In the genomic region with DNA sequence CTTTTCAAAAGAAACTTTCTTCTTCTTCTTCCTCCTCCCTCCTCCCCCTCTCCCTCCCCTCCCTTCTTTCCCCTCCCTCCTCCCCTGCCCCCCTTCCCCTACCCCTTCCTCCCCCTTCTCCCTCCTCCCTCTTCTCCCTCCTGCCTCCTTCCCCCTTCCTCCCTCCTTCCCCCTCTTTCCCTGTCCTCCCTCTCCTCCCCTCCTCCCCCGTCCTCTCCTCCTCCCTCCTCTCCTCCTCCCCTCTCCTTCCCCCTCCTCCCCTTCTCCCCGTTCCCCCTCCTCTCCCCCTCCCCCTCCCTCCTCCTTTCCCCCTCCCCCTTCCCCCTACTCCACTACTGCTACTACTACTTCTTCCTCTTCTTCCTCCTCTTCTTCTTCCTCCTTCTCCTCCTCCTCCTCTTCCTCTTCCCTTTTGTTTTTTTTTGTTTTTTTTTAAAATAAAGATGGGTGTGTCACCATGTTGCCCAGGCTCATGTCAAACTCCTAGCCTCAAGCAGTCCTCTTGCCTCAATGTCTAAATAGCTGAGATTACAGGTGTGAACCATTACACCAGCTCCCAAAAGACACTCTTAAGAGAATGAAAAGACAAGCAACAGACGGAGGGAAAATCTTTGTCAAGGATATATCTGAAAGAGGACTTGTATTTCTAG, we compare ENCODE assay signal across 41 cellular contexts.
"Had no signal": no experiment of that assay in that cellular context is flagged by ENCODE, and none has a peak within 500 bp of the region (broad histone marks: within the 10 kb centered on the region; RNA-seq: fewer than 3 reads in every experiment).

No MANE protein-coding gene starts in this region.

- H3K36me3 ChIP-seq: breast epithelium, MG63, Peyer's patch, SJSA1 had no signal

- H3K27ac Mint-ChIP-seq: activated CD4-positive, alpha-beta memory T cell treated with anti-CD3 and anti-CD28 coated beads, Interleukin-2, amount 10 ng/mL, durations not matched to agents 7 days and 5 days; activated CD8-positive, alpha-beta memory T cell treated with anti-CD3 and anti-CD28 coated beads, Interleukin-2, amount 10 ng/mL, durations not matched to agents 7 days and 5 days; activated naive CD8-positive, alpha-beta T cell treated with anti-CD3 and anti-CD28 coated beads, Interleukin-2, amount 10 ng/mL, durations not matched to agents 7 days and 5 days; activated T-cell treated with anti-CD3 and anti-CD28 coated beads, Interleukin-2, amount 50 U/mL, for 72 hours; activated T-helper 17 cell treated with anti-CD3 and anti-CD28 coated beads, Interleukin-2, amount 50 U/mL, for 72 hours had no signal

- DNase-seq: activated CD4-positive, alpha-beta memory T cell treated with anti-CD3 and anti-CD28 coated beads, Interleukin-2, amount 10 ng/mL, durations not matched to agents 7 days and 5 days; activated CD4-positive, alpha-beta T cell treated with anti-CD3 and anti-CD28 coated beads for 1 hour; activated CD4-positive, alpha-beta T cell treated with anti-CD3 and anti-CD28 coated beads for 48 hours; activated CD4-positive, CD25-positive, alpha-beta regulatory T cell; activated CD8-positive, alpha-beta memory T cell treated with anti-CD3 and anti-CD28 coated beads for 24 hours; activated CD8-positive, alpha-beta memory T cell treated with anti-CD3 and anti-CD28 coated beads, Interleukin-2, amount 10 ng/mL, durations not matched to agents 7 days and 5 days; activated CD8-positive, alpha-beta memory T cell treated with anti-CD3 and anti-CD28 coated beads, Interleukin-2, amount 50 U/mL, for 48 hours; activated effector memory CD4-positive, alpha-beta T cell treated with anti-CD3 and anti-CD28 coated beads, Interleukin-2, amount 50 U/mL, for 16 hours; activated naive CD4-positive, alpha-beta T cell; activated naive CD4-positive, alpha-beta T cell treated with anti-CD3 and anti-CD28 coated beads, Interleukin-2, amount 50 U/mL, for 16 hours; activated naive CD8-positive, alpha-beta T cell treated with anti-CD3 and anti-CD28 coated beads, Interleukin-2, amount 10 ng/mL, durations not matched to agents 7 days and 5 days; activated T-cell treated with anti-CD3 and anti-CD28 coated beads, Interleukin-2, amount 50 U/mL, for 1 hour; activated T-cell treated with anti-CD3 and anti-CD28 coated beads, Interleukin-2, amount 50 U/mL, for 72 hours; amygdala; body of pancreas; cerebellar nuclear complex; Kasumi-1; KG1; MG63; NCI-H1048; NCI-H1105 treated with DMSO at 0.1 percent for 48 hours; NCI-H1436; NCI-H1694; NCI-H1930; NCI-H2081 treated with DMSO at 0.1 percent for 48 hours; NCI-H226; NCI-H446 treated with DMSO at 0.1 percent for 48 hours; NCI-H524; PC-3; Peyer's patch; RPMI8226; SHP77 treated with DMSO at 0.1 percent for 48 hours; SK-N-SH; SW 1271; T-helper 1 cell; T-helper 2 cell; T-helper 9 cell; WERI-Rb-1 had no signal

- H3K27ac ChIP-seq: body of pancreas, breast epithelium, Peyer's patch, SJSA1, WERI-Rb-1 had no signal

- H3K4me2 ChIP-seq: SK-N-SH had no signal

- H3K9me3 Mint-ChIP-seq: activated T-helper 17 cell treated with anti-CD3 and anti-CD28 coated beads, Interleukin-2, amount 50 U/mL, for 72 hours had no signal

- H3K27me3 Mint-ChIP-seq: activated CD4-positive, alpha-beta memory T cell treated with anti-CD3 and anti-CD28 coated beads, Interleukin-2, amount 10 ng/mL, durations not matched to agents 7 days and 5 days; activated CD8-positive, alpha-beta memory T cell treated with anti-CD3 and anti-CD28 coated beads, Interleukin-2, amount 10 ng/mL, durations not matched to agents 7 days and 5 days; activated naive CD8-positive, alpha-beta T cell treated with anti-CD3 and anti-CD28 coated beads, Interleukin-2, amount 10 ng/mL, durations not matched to agents 7 days and 5 days; activated T-helper 17 cell treated with anti-CD3 and anti-CD28 coated beads, Interleukin-2, amount 50 U/mL, for 72 hours had no signal

- H3K4me1 ChIP-seq: body of pancreas, breast epithelium, Peyer's patch, SJSA1 had no signal

- H3K27me3 ChIP-seq: body of pancreas, breast epithelium, MG63, Peyer's patch, SJSA1 had no signal

- H3K4me3 ChIP-seq: body of pancreas, breast epithelium, MG63, Peyer's patch, SJSA1 had no signal

- H3K4me3 Mint-ChIP-seq: activated CD4-positive, alpha-beta memory T cell treated with anti-CD3 and anti-CD28 coated beads, Interleukin-2, amount 10 ng/mL, durations not matched to agents 7 days and 5 days; activated CD8-positive, alpha-beta memory T cell treated with anti-CD3 and anti-CD28 coated beads, Interleukin-2, amount 10 ng/mL, durations not matched to agents 7 days and 5 days; activated naive CD8-positive, alpha-beta T cell treated with anti-CD3 and anti-CD28 coated beads, Interleukin-2, amount 10 ng/mL, durations not matched to agents 7 days and 5 days; activated T-cell treated with anti-CD3 and anti-CD28 coated beads, Interleukin-2, amount 50 U/mL, for 72 hours; activated T-helper 17 cell treated with anti-CD3 and anti-CD28 coated beads, Interleukin-2, amount 50 U/mL, for 72 hours had no signal

- H3K4me1 Mint-ChIP-seq: activated CD4-positive, alpha-beta memory T cell treated with anti-CD3 and anti-CD28 coated beads, Interleukin-2, amount 10 ng/mL, durations not matched to agents 7 days and 5 days; activated CD8-positive, alpha-beta memory T cell treated with anti-CD3 and anti-CD28 coated beads, Interleukin-2, amount 10 ng/mL, durations not matched to agents 7 days and 5 days; activated naive CD8-positive, alpha-beta T cell treated with anti-CD3 and anti-CD28 coated beads, Interleukin-2, amount 10 ng/mL, durations not matched to agents 7 days and 5 days; activated T-helper 17 cell treated with anti-CD3 and anti-CD28 coated beads, Interleukin-2, amount 50 U/mL, for 72 hours had no signal

- H3K9ac ChIP-seq: SK-N-SH had no signal

- ATAC-seq: activated CD8-positive, alpha-beta memory T cell treated with anti-CD3 and anti-CD28 coated beads, Interleukin-2, amount 10 ng/mL, durations not matched to agents 7 days and 5 days; activated T-cell treated with anti-CD3 and anti-CD28 coated beads, Interleukin-2, amount 50 U/mL, for 72 hours; activated T-helper 17 cell treated with anti-CD3 and anti-CD28 coated beads, Interleukin-2, amount 50 U/mL, for 72 hours; body of pancreas; PC-3 had no signal
